16 cellular contexts compared by ENCODE assay signal in the genomic region with DNA sequence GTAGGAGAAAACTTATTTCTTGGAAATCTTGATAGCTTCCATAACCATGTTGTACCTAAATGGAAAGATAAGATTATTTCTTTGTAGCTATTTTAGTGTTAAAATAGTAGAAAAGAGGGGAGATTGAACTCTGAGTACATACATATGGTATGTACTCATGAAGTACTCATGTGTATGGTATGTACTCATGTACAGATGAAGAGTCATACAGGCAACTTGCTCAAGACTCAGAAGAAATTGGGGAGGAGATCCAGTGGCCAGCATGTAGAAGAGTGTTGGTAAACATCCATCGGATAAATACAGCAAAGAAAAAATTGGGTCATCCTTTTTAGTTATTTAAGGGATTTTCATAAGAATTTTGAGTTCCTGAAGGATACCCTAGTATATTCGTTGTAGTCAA. TPM values are rescaled to one million over a fixed set of nuclear protein-coding genes. Genes with fewer than 3 reads are reported as not detected.
DNase-seq lines count a peak whose midpoint lies in the region; ATAC-seq and TF ChIP-seq lines count a peak whose summit lies in the region.
"Had no signal": no experiment of that assay in that cellular context is flagged by ENCODE, and none has a peak within 500 bp of the region (broad histone marks: within the 10 kb centered on the region; RNA-seq: fewer than 3 reads in every experiment).

No MANE protein-coding gene starts in this region.

- H3K27ac ChIP-seq in CD4-positive, alpha-beta memory T cell (ENCODE audit: low read depth, low read length): peak overlapping the region; percentile 56
- H3K27ac ChIP-seq in mammary epithelial cell (ENCODE audit: insufficient read depth, low read depth, low read length): peak overlapping the region; percentile 32
- H3K27ac ChIP-seq in naive thymus-derived CD4-positive, alpha-beta T cell (ENCODE audit: low read depth, low read length): peak overlapping the region; percentile 71
- H3K27ac ChIP-seq: suprapubic skin had no signal

- no peaks in the 10 kb centered on the region for H3K9me3 Mint-ChIP-seq in CD4-positive, alpha-beta memory T cell
- no peaks in the 10 kb centered on the region for H3K9me3 Mint-ChIP-seq in IgD-negative memory B cell
- H3K9me3 Mint-ChIP-seq in naive thymus-derived CD4-positive, alpha-beta T cell: peaks cover 0 to 15% (median 0%) of the 10 kb centered on the region in 11 donors

- POLR2A ChIA-PET in CD4-positive, alpha-beta memory T cell (lab: Charles Lee; ENCODE audit: partially characterized antibody): interaction anchor here (0.9 to 9.3 kb wide), 9 partner anchors 9 to 39 kb away, joined by 3 to 178 read pairs (median 5); partner anchors contain the start of gene MDM4
- POLR2A ChIA-PET in naive thymus-derived CD4-positive, alpha-beta T cell (lab: Charles Lee): interaction anchor here (0.6 to 4.7 kb wide), 12 partner anchors 13 to 38 kb away, joined by 3 to 31 read pairs (median 6); partner anchors contain the start of gene MDM4

- H3K4me3 Mint-ChIP-seq in CD4-positive, alpha-beta memory T cell: peak overlapping the region; percentile 13 to 80 (median 61)
- no peak overlapping the region for H3K4me3 Mint-ChIP-seq in IgD-negative memory B cell
- peak overlapping the region; percentile 30 to 74 (median 60) for H3K4me3 Mint-ChIP-seq in naive thymus-derived CD4-positive, alpha-beta T cell

- DNase-seq in CD4-positive, alpha-beta memory T cell: no peak
- DNase-seq in mammary epithelial cell (peak; percentile 26), dermis blood vessel endothelial cell (no peak), NCI-H128 (lab: John Stamatoyannopoulos, UW; ENCODE audit: unreplicated experiment) (no peak), DMS153 treated with DMSO at 0.1 percent for 48 hours (lab: John Stamatoyannopoulos, UW; ENCODE audit: unreplicated experiment) (no peak)
- DNase-seq in naive thymus-derived CD4-positive, alpha-beta T cell: no peak
- DNase-seq: activated T-cell treated with anti-CD3 and anti-CD28 coated beads, Interleukin-2, amount 50 U/mL, for 1 hour; COR-L47; NCI-H146; NCI-H524 treated with DMSO at 0.1 percent for 48 hours; right cardiac atrium had no signal

- H3K27me3 ChIP-seq in CD4-positive, alpha-beta memory T cell (ENCODE audit: insufficient read depth, low read length): no peaks in the 10 kb centered on the region
- H3K27me3 ChIP-seq in mammary epithelial cell (ENCODE audit: insufficient read depth, low read length): no peaks in the 10 kb centered on the region
- no peaks in the 10 kb centered on the region for H3K27me3 ChIP-seq in naive thymus-derived CD4-positive, alpha-beta T cell (ENCODE audit: control insufficient read depth in 2 of 2, insufficient read depth in 2 of 2, low read length in 2 of 2)
- H3K27me3 ChIP-seq: suprapubic skin had no signal

- dilution Hi-C loops in mammary epithelial cell (cut with HindIII; ENCODE audit: low sequenced_read_pairs): no loop called here

- no peak for TF ChIP-seq CTCF in mammary epithelial cell (conservative IDR thresholded peaks at IDR 0.05 in 1 of 2, IDR thresholded peaks at IDR 0.05 in 1 of 2; ENCODE audit: extremely low read depth in 1 of 2, insufficient read depth in 1 of 2, low read depth in 1 of 2, low read length in 2 of 2)

- no peaks in the 10 kb centered on the region for H3K9me3 ChIP-seq in CD4-positive, alpha-beta memory T cell (ENCODE audit: control insufficient read depth in 1 of 2, low read length in 2 of 2)
- no peaks in the 10 kb centered on the region for H3K9me3 ChIP-seq in mammary epithelial cell (replicated peaks; ENCODE audit: insufficient read depth, low read length)
- H3K9me3 ChIP-seq in naive thymus-derived CD4-positive, alpha-beta T cell (ENCODE audit: control insufficient read depth in 2 of 3, low read length in 3 of 3): no peaks in the 10 kb centered on the region
- H3K9me3 ChIP-seq: suprapubic skin had no signal

- no peaks in the 10 kb centered on the region for H4K20me1 ChIP-seq in mammary epithelial cell (ENCODE audit: insufficient read depth, low read length)

- in situ Hi-C loops in mammary epithelial cell (cut with MboI; ENCODE audit: low sequenced_read_pairs in 2 of 2): no loop called here

- H3K36me3 Mint-ChIP-seq in CD4-positive, alpha-beta memory T cell: peaks cover 79 to 87% of the 10 kb centered on the region in 2 donors
- H3K36me3 Mint-ChIP-seq in IgD-negative memory B cell: no peaks in the 10 kb centered on the region
- H3K36me3 Mint-ChIP-seq in naive thymus-derived CD4-positive, alpha-beta T cell: peaks cover 39 to 85% (median 72%) of the 10 kb centered on the region in 5 donors

- CTCF ChIA-PET in CD4-positive, alpha-beta memory T cell (lab: Charles Lee; ENCODE audit: partially characterized antibody): interaction anchor here (0.8 to 2.9 kb wide), 14 partner anchors 12 to 262 kb away, joined by 3 to 15 read pairs (median 3); partner anchors contain the start of gene MDM4
- CTCF ChIA-PET in mammary epithelial cell (lab: Charles Lee; ENCODE audit: low non-redundant PET): interaction anchor here (0.6 kb wide), 1 partner anchor 596 kb away, joined by 3 read pairs; no protein-coding TSS in a partner anchor
- CTCF ChIA-PET in naive thymus-derived CD4-positive, alpha-beta T cell (lab: Charles Lee): interaction anchor here (0.8 to 1.6 kb wide), 5 partner anchors 16 to 43 kb away, joined by 3 to 10 read pairs (median 3); partner anchors contain the start of gene MDM4

- no TSS peak for BruUV-seq in mammary epithelial cell (replicated peaks; lab: Mats Ljungman, UMichigan)

- peak overlapping the region in 1 of 2 donors; percentile 22 for H3K4me3 ChIP-seq in CD4-positive, alpha-beta memory T cell (ENCODE audit: low read length in 2 of 2)
- H3K4me3 ChIP-seq in mammary epithelial cell (replicated peaks in 1 of 3; ENCODE audit: insufficient read depth in 1 of 3, low read depth in 2 of 3, low read length in 3 of 3): no peak overlapping the region
- no peak overlapping the region for H3K4me3 ChIP-seq in naive thymus-derived CD4-positive, alpha-beta T cell (ENCODE audit: low read length)
- H3K4me3 ChIP-seq: suprapubic skin had no signal

- intact Hi-C loops in CD4-positive, alpha-beta memory T cell (cut with micrococcal nuclease): loop anchor here (1.0 to 2.0 kb wide), 2 partner anchors 28 to 39 kb away; partner anchors contain the start of gene MDM4
- intact Hi-C loops in mammary epithelial cell (cut with micrococcal nuclease): no loop called here
- intact Hi-C loops in naive thymus-derived CD4-positive, alpha-beta T cell (cut with micrococcal nuclease): loop anchor here in 1 of 2 donors (2.0 kb wide), 2 partner anchors 20 to 34 kb away; no protein-coding TSS in a partner anchor

- 100% methylated on average over 2 of the region's 2 CpGs for WGBS in mammary epithelial cell (ENCODE audit: low coverage, missing lambda C conversion rate)

- H3K27ac Mint-ChIP-seq in CD4-positive, alpha-beta memory T cell: peak overlapping the region; percentile 49 to 91 (median 82)
- peak overlapping the region in 2 of 3 donors; percentile 62 to 83 for H3K27ac Mint-ChIP-seq in IgD-negative memory B cell
- peak overlapping the region; percentile 48 to 94 (median 81) for H3K27ac Mint-ChIP-seq in naive thymus-derived CD4-positive, alpha-beta T cell

- peaks cover 64% of the 10 kb centered on the region for H3K36me3 ChIP-seq in CD4-positive, alpha-beta memory T cell (ENCODE audit: insufficient read depth, low read length)
- peaks cover 49% of the 10 kb centered on the region for H3K36me3 ChIP-seq in mammary epithelial cell (ENCODE audit: insufficient read depth, low read length)
- peaks cover 18 to 88% (median 52%) of the 10 kb centered on the region in 3 experiments for H3K36me3 ChIP-seq in naive thymus-derived CD4-positive, alpha-beta T cell (ENCODE audit: control insufficient read depth in 2 of 3, insufficient read depth in 3 of 3, low read length in 3 of 3)

- no peak overlapping the region for H3K9ac ChIP-seq in mammary epithelial cell (ENCODE audit: insufficient read depth, low read length)

- no peaks in the 10 kb centered on the region for H3K27me3 Mint-ChIP-seq in CD4-positive, alpha-beta memory T cell
- no peaks in the 10 kb centered on the region for H3K27me3 Mint-ChIP-seq in IgD-negative memory B cell
- H3K27me3 Mint-ChIP-seq in naive thymus-derived CD4-positive, alpha-beta T cell: no peaks in the 10 kb centered on the region

- H3K4me1 ChIP-seq in CD4-positive, alpha-beta memory T cell (ENCODE audit: insufficient read depth, low read length): peaks cover 51% of the 10 kb centered on the region
- peaks cover 18% of the 10 kb centered on the region for H3K4me1 ChIP-seq in mammary epithelial cell (ENCODE audit: insufficient read depth, low read length)
- peaks cover 30 to 39% of the 10 kb centered on the region in 2 donors for H3K4me1 ChIP-seq in naive thymus-derived CD4-positive, alpha-beta T cell (ENCODE audit: control insufficient read depth in 2 of 2, insufficient read depth in 2 of 2, low read length in 2 of 2)
- H3K4me1 ChIP-seq: suprapubic skin had no signal

- ATAC-seq in naive thymus-derived CD4-positive, alpha-beta T cell: no peak
- ATAC-seq in HG02642 (IDR thresholded peaks at IDR 0.05; ENCODE audit: poor library complexity, unreplicated experiment): no peak
- ATAC-seq: esophagus mucosa, HepG2, right cardiac atrium had no signal

- peaks cover 34 to 61% (median 49%) of the 10 kb centered on the region in 4 donors for H3K4me1 Mint-ChIP-seq in CD4-positive, alpha-beta memory T cell
- peaks cover 10 to 19% (median 15%) of the 10 kb centered on the region in 3 donors for H3K4me1 Mint-ChIP-seq in IgD-negative memory B cell
- peaks cover 29 to 73% (median 65%) of the 10 kb centered on the region in 7 donors for H3K4me1 Mint-ChIP-seq in naive thymus-derived CD4-positive, alpha-beta T cell

- no peak overlapping the region for H2AFZ ChIP-seq in mammary epithelial cell (ENCODE audit: low read depth, low read length)

- no peaks in the 10 kb centered on the region for H3K79me2 ChIP-seq in mammary epithelial cell (ENCODE audit: insufficient read depth, low read length)

- no peak overlapping the region for H3K4me2 ChIP-seq in mammary epithelial cell (ENCODE audit: insufficient read depth, low read depth, low read length)

RNA-seq across cellular contexts. Expression of gene MDM4, which starts 29.0 kb away (rescaled TPM):
- total RNA-seq in CD4-positive, alpha-beta memory T cell: 100 to 1,000 TPM; 213 to 237 TPM
- 10 to 100 TPM in 1 of 2 donors, 1 to 10 TPM in 1; 7.7 to 26.8 TPM for polyA plus RNA-seq in CD4-positive, alpha-beta memory T cell
- polyA plus RNA-seq in IgD-negative memory B cell (23.9 TPM), mammary epithelial cell (5.1 TPM)
- total RNA-seq in mammary epithelial cell (10 to 100 TPM; 21.7 to 37.1 TPM), dermis blood vessel endothelial cell (19.3 and 30.8 TPM in 2 replicates)
- polyA minus RNA-seq in mammary epithelial cell: 7.7 TPM
- 100 to 1,000 TPM; 107 to 278 (median 268) TPM for total RNA-seq in naive thymus-derived CD4-positive, alpha-beta T cell
- 10 to 100 TPM; 19.1 to 21.1 TPM for polyA plus RNA-seq in naive thymus-derived CD4-positive, alpha-beta T cell

RNA-seq across cellular contexts. Expression of gene PIK3C2B, which starts 50.6 kb away (rescaled TPM):
- 10 to 100 TPM; 43.4 to 46.9 TPM for total RNA-seq in CD4-positive, alpha-beta memory T cell
- polyA plus RNA-seq in CD4-positive, alpha-beta memory T cell: 1 to 10 TPM in 1 of 2 donors, under 1 TPM in 1; 0.13 to 4.1 TPM
- polyA plus RNA-seq in IgD-negative memory B cell (8.1 TPM), mammary epithelial cell (6.0 TPM)
- total RNA-seq in mammary epithelial cell (10 to 100 TPM in 1 of 2 donors, 1 to 10 TPM in 1; 7.5 to 14.5 TPM), dermis blood vessel endothelial cell (29.3 and 37.3 TPM in 2 replicates)
- 9.3 TPM for polyA minus RNA-seq in mammary epithelial cell
- total RNA-seq in naive thymus-derived CD4-positive, alpha-beta T cell: 10 to 100 TPM; 26.8 to 41.9 (median 32.5) TPM
- polyA plus RNA-seq in naive thymus-derived CD4-positive, alpha-beta T cell: 1 to 10 TPM; 2.7 to 4.2 TPM

Comparison
In these comparisons a context has a peak if more than half of its experiments do, and no peak if none do; other contexts are left out.
1. H3K4me3 Mint-ChIP-seq: peak in CD4-positive, alpha-beta memory T cell (8 of 8) and naive thymus-derived CD4-positive, alpha-beta T cell (10 of 10); none in IgD-negative memory B cell (0 of 4).
2. Peak in every context shown above with its lines, with median percentiles within 50 percentile points of each other: H3K27ac ChIP-seq and H3K27ac Mint-ChIP-seq.